In genomic region chr12:50453872-50454271, GRCh38 we compare ENCODE assay signal across 23 cellular contexts. TPM values are rescaled to one million over a fixed set of nuclear protein-coding genes. Genes with fewer than 3 reads are reported as not detected.
"Had no signal": no experiment of that assay in that cellular context is flagged by ENCODE, and none has a peak within 500 bp of the region (broad histone marks: within the 10 kb centered on the region; RNA-seq: fewer than 3 reads in every experiment).

No MANE protein-coding gene starts in this region.

- FAIRE-seq: bronchial epithelial cell, pancreas, TTC549 had no signal

- H3K36me3 ChIP-seq: pancreas, thoracic aorta had no signal

- H3K4me1 ChIP-seq: neural progenitor cell, pancreas, stomach, upper lobe of right lung had no signal

- H3K4me3 ChIP-seq: neural progenitor cell, pancreas, stomach, thoracic aorta, upper lobe of right lung had no signal

- DNase-seq: activated CD4-positive, alpha-beta T cell treated with anti-CD3 and anti-CD28 coated beads, Interleukin-2, amount 10 ng/mL, durations not matched to agents 24 days and 14 days; activated CD8-positive, alpha-beta memory T cell treated with anti-CD3 and anti-CD28 coated beads, Interleukin-2, amount 50 U/mL, for 4 hours; activated CD8-positive, alpha-beta T cell treated with anti-CD3 and anti-CD28 coated beads, Interleukin-2, amount 10 ng/mL, durations not matched to agents 7 days and 5 days; activated naive CD8-positive, alpha-beta T cell treated with anti-CD3 and anti-CD28 coated beads for 36 hours; aorta; islet precursor cell; naive B cell; pancreas; stimulated activated CD4-positive, alpha-beta T cell treated with anti-CD3 and anti-CD28 coated beads, Interleukin-12 subunit alpha, Interleukin-12 subunit beta, amount 100 ng/mL, for 4 hours; stimulated activated CD4-positive, alpha-beta T cell treated with anti-CD3 and anti-CD28 coated beads, Interleukin-2, amount 100 ng/mL, for 24 hours; stomach; upper lobe of right lung had no signal

- H3K9me3 ChIP-seq: pancreas, stomach, thoracic aorta, upper lobe of right lung had no signal

- H3K27me3 ChIP-seq: neural progenitor cell, pancreas, stomach, upper lobe of right lung had no signal

- H3K9ac ChIP-seq: neural progenitor cell had no signal

- H2AFZ ChIP-seq: neural progenitor cell had no signal

- H3K4me2 ChIP-seq: neural progenitor cell had no signal

- H3K27ac ChIP-seq: epithelial cell of prostate, neural progenitor cell, pancreas, stomach, thoracic aorta, upper lobe of right lung had no signal

- ATAC-seq: activated CD8-positive, alpha-beta T cell treated with anti-CD3 and anti-CD28 coated beads, Interleukin-2, amount 10 ng/mL, durations not matched to agents 7 days and 5 days; left lobe of liver; pancreas; upper lobe of right lung; WTC11 had no signal

RNA-seq across cellular contexts. Expression of gene FAM186A, which starts 57.5 kb away (rescaled TPM):
- total RNA-seq: activated CD4-positive, alpha-beta T cell treated with anti-CD3 and anti-CD28 coated beads, Interleukin-2, amount 10 ng/mL, durations not matched to agents 24 days and 14 days; activated CD8-positive, alpha-beta T cell treated with anti-CD3 and anti-CD28 coated beads, Interleukin-2, amount 10 ng/mL, durations not matched to agents 7 days and 5 days; activated naive CD8-positive, alpha-beta T cell treated with anti-CD3 and anti-CD28 coated beads for 36 hours; aorta; bronchial epithelial cell; cerebellum; dermis microvascular lymphatic vessel endothelial cell; left lobe of liver; lung microvascular endothelial cell; pancreas; T-helper 2 cell treated with Interferon-gamma antibody and Interleukin-4, amounts not matched to agents 100 ng/mL and 5 ng/mL, for 36 hours; thoracic aorta; upper lobe of right lung; WTC11 had no signal
- polyA plus RNA-seq: stomach had no signal
